Comparison of ENCODE assay signal across 33 cellular contexts in the genomic region with DNA sequence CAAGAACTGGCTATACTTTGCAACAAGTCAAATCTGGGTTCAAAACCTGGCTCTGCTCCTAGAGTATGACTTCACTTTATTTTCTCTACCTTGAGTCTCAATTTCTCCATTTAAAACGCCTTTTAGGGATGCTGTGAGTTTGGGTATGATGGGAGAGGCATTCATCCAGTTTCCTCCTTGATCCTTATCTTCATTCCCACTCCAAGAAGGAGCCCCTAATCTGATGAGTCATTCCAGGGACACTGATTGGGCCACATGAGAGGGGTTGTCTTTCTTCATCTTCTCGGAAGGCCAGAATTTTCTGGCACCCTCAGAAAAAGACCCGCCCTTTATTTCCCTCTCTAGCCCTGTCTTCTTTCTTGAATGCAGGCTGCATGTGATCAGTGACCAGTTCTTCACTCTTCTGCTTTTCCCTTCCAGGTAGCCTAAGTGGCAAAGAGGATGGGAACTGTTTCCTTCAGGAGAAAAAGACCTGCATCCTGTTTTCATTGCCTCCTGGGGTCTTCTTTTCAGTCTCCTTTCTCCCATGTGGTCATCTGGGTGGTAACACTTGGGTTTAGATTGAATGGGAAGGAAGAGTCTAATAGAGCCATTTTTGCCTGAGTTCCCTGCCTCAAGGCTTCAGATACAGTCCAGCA. TPM values are rescaled to one million over a fixed set of nuclear protein-coding genes. Genes with fewer than 3 reads are reported as not detected.
DNase-seq lines count a peak whose midpoint lies in the region; ATAC-seq, FAIRE-seq and TF ChIP-seq lines count a peak whose summit lies in the region.
"Had no signal": no experiment of that assay in that cellular context is flagged by ENCODE, and none has a peak within 500 bp of the region (broad histone marks: within the 10 kb centered on the region; RNA-seq: fewer than 3 reads in every experiment).

No MANE protein-coding gene starts in this region.

- peaks cover 11% of the 10 kb centered on the region for H3K27me3 Mint-ChIP-seq in activated naive CD4-positive, alpha-beta T cell treated with anti-CD3 and anti-CD28 coated beads, Interleukin-2, amount 10 ng/mL, durations not matched to agents 7 days and 5 days
- H3K27me3 Mint-ChIP-seq: activated CD4-positive, alpha-beta T cell treated with anti-CD3 and anti-CD28 coated beads for 36 hours; activated T-helper 17 cell treated with anti-CD3 and anti-CD28 coated beads, Interleukin-2, amount 50 U/mL, for 72 hours; naive thymus-derived CD4-positive, alpha-beta T cell had no signal

- H3K4me3 Mint-ChIP-seq in activated naive CD4-positive, alpha-beta T cell treated with anti-CD3 and anti-CD28 coated beads, Interleukin-2, amount 10 ng/mL, durations not matched to agents 7 days and 5 days: no peak overlapping the region
- H3K4me3 Mint-ChIP-seq: activated CD4-positive, alpha-beta T cell treated with anti-CD3 and anti-CD28 coated beads for 36 hours; activated CD8-positive, alpha-beta T cell treated with anti-CD3 and anti-CD28 coated beads, Interleukin-2, amount 10 ng/mL, durations not matched to agents 7 days and 5 days; activated T-helper 17 cell treated with anti-CD3 and anti-CD28 coated beads, Interleukin-2, amount 50 U/mL, for 72 hours; CD14-positive monocyte; HFFc6; naive thymus-derived CD4-positive, alpha-beta T cell; stimulated activated effector memory CD8-positive, alpha-beta T cell treated with anti-CD3 and anti-CD28 coated beads, Interleukin-12 subunit alpha, Interleukin-12 subunit beta, amount 100 ng/mL, for 72 hours; T-helper 2 cell treated with Interferon-gamma antibody and Interleukin-4, amounts not matched to agents 5 μg/mL and 100 μg/mL, for 36 hours had no signal

- no peaks in the 10 kb centered on the region for H3K36me3 Mint-ChIP-seq in activated naive CD4-positive, alpha-beta T cell treated with anti-CD3 and anti-CD28 coated beads, Interleukin-2, amount 10 ng/mL, durations not matched to agents 7 days and 5 days
- H3K36me3 Mint-ChIP-seq: activated naive CD4-positive, alpha-beta T cell treated with anti-CD3 and anti-CD28 coated beads, Interleukin-2, amount 50 U/mL, for 72 hours; CD14-positive monocyte; naive thymus-derived CD4-positive, alpha-beta T cell; stimulated activated effector memory CD8-positive, alpha-beta T cell treated with anti-CD3 and anti-CD28 coated beads, Interleukin-12 subunit alpha, Interleukin-12 subunit beta, amount 100 ng/mL, for 72 hours had no signal

- H3K4me3 ChIP-seq in fibroblast of pulmonary artery (replicated peaks; ENCODE audit: low read depth, low read length): no peak overlapping the region
- H3K4me3 ChIP-seq: MG63, transverse colon had no signal

- TF ChIP-seq CTCF in fibroblast of pulmonary artery (IDR thresholded peaks at IDR 0.05; ENCODE audit: low read length, missing control alignments): no peak
- no peak for TF ChIP-seq CTCF in omental fat pad (IDR thresholded peaks at IDR 0.05)

- FAIRE-seq in GM12892 (lab: Jason Lieb, UNC): no peak
- FAIRE-seq: bronchial epithelial cell, kidney had no signal

- peak; percentile 48; the same call in 2 of the 3 replicates for ATAC-seq in SK-N-SH treated with all-trans-retinoic acid at 6 μM for 48 hours
- peak; percentile 9 for ATAC-seq in omental fat pad (ENCODE audit: low FRiP score)
- ATAC-seq: activated CD4-positive, alpha-beta T cell treated with anti-CD3 and anti-CD28 coated beads for 36 hours; activated CD8-positive, alpha-beta T cell treated with anti-CD3 and anti-CD28 coated beads, Interleukin-2, amount 10 ng/mL, durations not matched to agents 7 days and 5 days; activated naive CD4-positive, alpha-beta T cell treated with anti-CD3 and anti-CD28 coated beads, Interleukin-2, amount 50 U/mL, for 72 hours; activated T-helper 17 cell treated with anti-CD3 and anti-CD28 coated beads, Interleukin-2, amount 50 U/mL, for 72 hours; naive thymus-derived CD4-positive, alpha-beta T cell; Panc1; stimulated activated effector memory CD8-positive, alpha-beta T cell treated with anti-CD3 and anti-CD28 coated beads, Interleukin-12 subunit alpha, Interleukin-12 subunit beta, amount 100 ng/mL, for 72 hours had no signal

- H3K4me1 Mint-ChIP-seq in activated naive CD4-positive, alpha-beta T cell treated with anti-CD3 and anti-CD28 coated beads, Interleukin-2, amount 10 ng/mL, durations not matched to agents 7 days and 5 days: peaks cover 23% of the 10 kb centered on the region

- TF ChIP-seq POLR2A in GM12892 (IDR thresholded peaks at IDR 0.05; ENCODE audit: low read depth, low read length): no peak

- CTCF ChIA-PET in activated naive CD4-positive, alpha-beta T cell treated with anti-CD3 and anti-CD28 coated beads, Interleukin-2, amount 10 ng/mL, durations not matched to agents 7 days and 5 days (lab: Charles Lee): no interaction called here

- H3K27ac Mint-ChIP-seq in activated naive CD4-positive, alpha-beta T cell treated with anti-CD3 and anti-CD28 coated beads, Interleukin-2, amount 10 ng/mL, durations not matched to agents 7 days and 5 days: peak overlapping the region; percentile 26
- H3K27ac Mint-ChIP-seq: activated CD4-positive, alpha-beta T cell treated with anti-CD3 and anti-CD28 coated beads for 36 hours; activated CD8-positive, alpha-beta T cell treated with anti-CD3 and anti-CD28 coated beads, Interleukin-2, amount 10 ng/mL, durations not matched to agents 7 days and 5 days; activated T-helper 17 cell treated with anti-CD3 and anti-CD28 coated beads, Interleukin-2, amount 50 U/mL, for 72 hours; HFFc6; naive thymus-derived CD4-positive, alpha-beta T cell; stimulated activated effector memory CD8-positive, alpha-beta T cell treated with anti-CD3 and anti-CD28 coated beads, Interleukin-12 subunit alpha, Interleukin-12 subunit beta, amount 100 ng/mL, for 72 hours; T-helper 2 cell treated with Interferon-gamma antibody and Interleukin-4, amounts not matched to agents 5 μg/mL and 100 μg/mL, for 36 hours had no signal

- DNase-seq in activated naive CD4-positive, alpha-beta T cell treated with anti-CD3 and anti-CD28 coated beads, Interleukin-2, amount 10 ng/mL, durations not matched to agents 7 days and 5 days: no peak
- DNase-seq in activated naive CD4-positive, alpha-beta T cell treated with anti-CD3 and anti-CD28 coated beads, Interleukin-2, amount 50 U/mL, for 16 hours: no peak
- DNase-seq in fibroblast of pulmonary artery (ENCODE audit: low read depth) (peak; percentile 50), omental fat pad (ENCODE audit: low spot score) (no peak), NCI-H1105 (lab: John Stamatoyannopoulos, UW) (no peak), NCI-H1436 (lab: John Stamatoyannopoulos, UW) (no peak), GM12892 (ENCODE audit: insufficient read length) (no peak)
- DNase-seq: activated CD4-positive, alpha-beta T cell treated with anti-CD3 and anti-CD28 coated beads for 36 hours; activated CD8-positive, alpha-beta T cell treated with anti-CD3 and anti-CD28 coated beads, Interleukin-2, amount 10 ng/mL, durations not matched to agents 7 days and 5 days; anterior cingulate cortex; DMS79; effector CD4-positive, alpha-beta T cell; HFFc6; KBM-7; kidney; MG63; midbrain; naive thymus-derived CD4-positive, alpha-beta T cell; NCI-H2081; NCI-H226; NCI-H774; occipital lobe; SHP77; stimulated activated CD4-positive, alpha-beta T cell treated with anti-CD3 and anti-CD28 coated beads, Interleukin-15, amount 100 ng/mL, for 24 hours; transverse colon had no signal

- no peaks in the 10 kb centered on the region for H3K9me3 Mint-ChIP-seq in activated naive CD4-positive, alpha-beta T cell treated with anti-CD3 and anti-CD28 coated beads, Interleukin-2, amount 10 ng/mL, durations not matched to agents 7 days and 5 days
- H3K9me3 Mint-ChIP-seq: activated naive CD4-positive, alpha-beta T cell treated with anti-CD3 and anti-CD28 coated beads, Interleukin-2, amount 50 U/mL, for 72 hours; activated T-helper 17 cell treated with anti-CD3 and anti-CD28 coated beads, Interleukin-2, amount 50 U/mL, for 72 hours; CD14-positive monocyte; HFFc6; naive thymus-derived CD4-positive, alpha-beta T cell; stimulated activated effector memory CD8-positive, alpha-beta T cell treated with anti-CD3 and anti-CD28 coated beads, Interleukin-12 subunit alpha, Interleukin-12 subunit beta, amount 100 ng/mL, for 72 hours; T-helper 2 cell treated with Interferon-gamma antibody and Interleukin-4, amounts not matched to agents 5 μg/mL and 100 μg/mL, for 36 hours had no signal

TF ChIP-seq in SK-N-SH treated with all-trans-retinoic acid at 6 μM for 48 hours, 23 proteins besides CTCF, POLR2A, EP300 and RAD21 (continues in another document):
- TF ChIP-seq, protein P1, sequence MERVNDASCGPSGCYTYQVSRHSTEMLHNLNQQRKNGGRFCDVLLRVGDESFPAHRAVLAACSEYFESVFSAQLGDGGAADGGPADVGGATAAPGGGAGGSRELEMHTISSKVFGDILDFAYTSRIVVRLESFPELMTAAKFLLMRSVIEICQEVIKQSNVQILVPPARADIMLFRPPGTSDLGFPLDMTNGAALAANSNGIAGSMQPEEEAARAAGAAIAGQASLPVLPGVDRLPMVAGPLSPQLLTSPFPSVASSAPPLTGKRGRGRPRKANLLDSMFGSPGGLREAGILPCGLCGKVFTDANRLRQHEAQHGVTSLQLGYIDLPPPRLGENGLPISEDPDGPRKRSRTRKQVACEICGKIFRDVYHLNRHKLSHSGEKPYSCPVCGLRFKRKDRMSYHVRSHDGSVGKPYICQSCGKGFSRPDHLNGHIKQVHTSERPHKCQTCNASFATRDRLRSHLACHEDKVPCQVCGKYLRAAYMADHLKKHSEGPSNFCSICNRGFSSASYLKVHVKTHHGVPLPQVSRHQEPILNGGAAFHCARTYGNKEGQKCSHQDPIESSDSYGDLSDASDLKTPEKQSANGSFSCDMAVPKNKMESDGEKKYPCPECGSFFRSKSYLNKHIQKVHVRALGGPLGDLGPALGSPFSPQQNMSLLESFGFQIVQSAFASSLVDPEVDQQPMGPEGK (CRISPR knock-in tag; IDR thresholded peaks at IDR 0.05; ENCODE audit: borderline replicate concordance): no peak
- TF ChIP-seq ZFP3 (CRISPR knock-in tag; IDR thresholded peaks at IDR 0.05) (no peak), TCF4 (CRISPR knock-in tag; IDR thresholded peaks at IDR 0.05; ENCODE audit: borderline replicate concordance) (no peak), CSDC2 (CRISPR knock-in tag; IDR thresholded peaks at IDR 0.05) (no peak), ZC3H10 (CRISPR knock-in tag; IDR thresholded peaks at IDR 0.05) (no peak), PPARA (CRISPR knock-in tag; IDR thresholded peaks at IDR 0.05; ENCODE audit: borderline replicate concordance) (no peak), ZFP30 (CRISPR knock-in tag; IDR thresholded peaks at IDR 0.05) (no peak), SNAI2 (CRISPR knock-in tag; IDR thresholded peaks at IDR 0.05) (no peak), ARNTL (CRISPR knock-in tag; IDR thresholded peaks at IDR 0.05; ENCODE audit: borderline replicate concordance, low read depth) (no peak)

RNA-seq across cellular contexts. Expression of gene PNRC1, which starts 32.1 kb away (rescaled TPM):
- total RNA-seq in omental fat pad: 100 to 1,000 TPM; 179 to 395 (median 279) TPM
- 51.4 TPM for polyA plus RNA-seq in GM12892 (2012; ENCODE audit: missing spikeins)
